ENCODE assay signal across 1 cellular context in the genomic region with DNA sequence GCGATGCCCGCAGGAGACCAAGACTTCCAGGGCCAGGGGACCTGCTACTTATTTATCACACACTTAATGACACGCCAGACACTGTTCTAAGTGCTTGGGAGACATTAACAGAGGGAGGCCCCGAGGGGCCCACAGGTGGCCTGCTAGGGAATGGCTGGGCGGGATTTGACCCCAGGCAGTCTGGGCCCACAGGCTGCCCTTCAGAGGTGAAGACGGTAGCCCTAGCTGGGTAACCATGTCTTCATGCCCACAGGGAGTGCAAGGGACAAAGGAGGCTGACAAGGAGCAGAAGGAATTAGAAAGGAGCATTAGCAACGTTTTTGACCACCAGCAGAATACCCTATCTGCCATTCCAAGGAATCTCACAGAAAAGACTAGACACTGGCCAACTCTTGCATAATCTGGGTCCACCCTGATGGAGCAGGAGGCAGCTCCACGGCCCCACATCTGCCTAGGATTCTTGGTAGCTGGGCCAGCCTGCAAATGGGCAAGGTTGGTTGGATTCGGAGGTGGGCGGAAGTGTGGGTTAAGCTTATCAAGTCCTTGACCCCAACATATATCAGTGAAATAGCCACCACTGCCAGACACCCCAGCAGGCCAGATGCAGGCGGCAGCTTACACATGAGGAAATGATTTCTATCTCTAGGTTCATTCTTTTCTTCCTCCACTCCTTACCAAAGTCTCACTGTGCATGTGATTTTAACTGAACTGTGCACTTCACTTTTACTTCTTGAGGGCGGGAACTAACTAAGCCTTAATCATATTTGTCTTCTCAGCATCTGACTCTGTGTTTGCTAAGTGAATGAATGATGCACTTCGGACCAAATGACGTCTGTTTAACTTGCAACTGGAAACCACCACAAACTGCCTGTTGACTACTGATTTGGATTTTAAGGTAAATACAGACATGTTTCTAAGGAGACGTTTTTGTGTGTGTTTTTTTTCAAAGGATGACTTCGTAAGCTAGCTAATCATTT.
TF ChIP-seq lines count a peak whose summit lies in the region.

No MANE protein-coding gene starts in this region.

TF ChIP-seq in HEK293, 187 proteins besides CTCF, POLR2A, EP300 and RAD21 (continued from another document and continues in another):
- TF ChIP-seq ZIC2 (tag by site-specific recombination; IDR thresholded peaks at IDR 0.05) (peak; percentile 37), ZNF335 (tag by site-specific recombination; conservative IDR thresholded peaks at IDR 0.05) (no peak), ZNF629 (tag by site-specific recombination; IDR thresholded peaks at IDR 0.05) (0 out of 2 replicates have a peak, but pooled peaks have one; percentile 11), YY2 (tag by site-specific recombination; IDR thresholded peaks at IDR 0.05) (no peak), OVOL3 (tag by site-specific recombination; IDR thresholded peaks at IDR 0.05) (no peak), ZNF16 (tag by site-specific recombination; IDR thresholded peaks at IDR 0.05; ENCODE audit: low read depth) (no peak), ZNF707 (tag by site-specific recombination; IDR thresholded peaks at IDR 0.05) (no peak), ZNF404 (tag by site-specific recombination; IDR thresholded peaks at IDR 0.05) (no peak), ZNF394 (tag by site-specific recombination; IDR thresholded peaks at IDR 0.05; ENCODE audit: borderline replicate concordance) (no peak), ZNF202 (tag by site-specific recombination; IDR thresholded peaks at IDR 0.05; ENCODE audit: borderline replicate concordance) (no peak), ZNF747 (tag by site-specific recombination; IDR thresholded peaks at IDR 0.05) (no peak), SCRT1 (tag by site-specific recombination; IDR thresholded peaks at IDR 0.05; ENCODE audit: borderline replicate concordance) (0 out of 2 replicates have a peak, but pooled peaks have one; percentile 16), WT1 (tag by site-specific recombination; IDR thresholded peaks at IDR 0.05) (peak; percentile 79; the same call in 1 of the 2 replicates), SP3 (tag by site-specific recombination; IDR thresholded peaks at IDR 0.05) (no peak), ZFHX2 (tag by site-specific recombination; conservative IDR thresholded peaks at IDR 0.05) (peak; percentile 41), EGR2 (tag by site-specific recombination; IDR thresholded peaks at IDR 0.05; ENCODE audit: low read depth) (peak; percentile 20; the same call in 1 of the 2 replicates), ZNF239 (tag by site-specific recombination; IDR thresholded peaks at IDR 0.05) (no peak), GFI1B (tag by site-specific recombination; IDR thresholded peaks at IDR 0.05) (no peak), ZNF112 (tag by site-specific recombination; IDR thresholded peaks at IDR 0.05) (no peak), ZNF514 (tag by site-specific recombination; IDR thresholded peaks at IDR 0.05) (no peak)
- TF ChIP-seq, protein P1, sequence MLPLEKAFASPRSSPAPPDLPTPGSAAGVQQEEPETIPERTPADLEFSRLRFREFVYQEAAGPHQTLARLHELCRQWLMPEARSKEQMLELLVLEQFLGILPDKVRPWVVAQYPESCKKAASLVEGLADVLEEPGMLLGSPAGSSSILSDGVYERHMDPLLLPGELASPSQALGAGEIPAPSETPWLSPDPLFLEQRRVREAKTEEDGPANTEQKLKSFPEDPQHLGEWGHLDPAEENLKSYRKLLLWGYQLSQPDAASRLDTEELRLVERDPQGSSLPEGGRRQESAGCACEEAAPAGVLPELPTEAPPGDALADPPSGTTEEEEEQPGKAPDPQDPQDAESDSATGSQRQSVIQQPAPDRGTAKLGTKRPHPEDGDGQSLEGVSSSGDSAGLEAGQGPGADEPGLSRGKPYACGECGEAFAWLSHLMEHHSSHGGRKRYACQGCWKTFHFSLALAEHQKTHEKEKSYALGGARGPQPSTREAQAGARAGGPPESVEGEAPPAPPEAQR (tag by site-specific recombination; IDR thresholded peaks at IDR 0.05): no peak
- TF ChIP-seq, protein P2, sequence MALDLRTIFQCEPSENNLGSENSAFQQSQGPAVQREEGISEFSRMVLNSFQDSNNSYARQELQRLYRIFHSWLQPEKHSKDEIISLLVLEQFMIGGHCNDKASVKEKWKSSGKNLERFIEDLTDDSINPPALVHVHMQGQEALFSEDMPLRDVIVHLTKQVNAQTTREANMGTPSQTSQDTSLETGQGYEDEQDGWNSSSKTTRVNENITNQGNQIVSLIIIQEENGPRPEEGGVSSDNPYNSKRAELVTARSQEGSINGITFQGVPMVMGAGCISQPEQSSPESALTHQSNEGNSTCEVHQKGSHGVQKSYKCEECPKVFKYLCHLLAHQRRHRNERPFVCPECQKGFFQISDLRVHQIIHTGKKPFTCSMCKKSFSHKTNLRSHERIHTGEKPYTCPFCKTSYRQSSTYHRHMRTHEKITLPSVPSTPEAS (tag by site-specific recombination; IDR thresholded peaks at IDR 0.05): no peak
- TF ChIP-seq, protein P3, sequence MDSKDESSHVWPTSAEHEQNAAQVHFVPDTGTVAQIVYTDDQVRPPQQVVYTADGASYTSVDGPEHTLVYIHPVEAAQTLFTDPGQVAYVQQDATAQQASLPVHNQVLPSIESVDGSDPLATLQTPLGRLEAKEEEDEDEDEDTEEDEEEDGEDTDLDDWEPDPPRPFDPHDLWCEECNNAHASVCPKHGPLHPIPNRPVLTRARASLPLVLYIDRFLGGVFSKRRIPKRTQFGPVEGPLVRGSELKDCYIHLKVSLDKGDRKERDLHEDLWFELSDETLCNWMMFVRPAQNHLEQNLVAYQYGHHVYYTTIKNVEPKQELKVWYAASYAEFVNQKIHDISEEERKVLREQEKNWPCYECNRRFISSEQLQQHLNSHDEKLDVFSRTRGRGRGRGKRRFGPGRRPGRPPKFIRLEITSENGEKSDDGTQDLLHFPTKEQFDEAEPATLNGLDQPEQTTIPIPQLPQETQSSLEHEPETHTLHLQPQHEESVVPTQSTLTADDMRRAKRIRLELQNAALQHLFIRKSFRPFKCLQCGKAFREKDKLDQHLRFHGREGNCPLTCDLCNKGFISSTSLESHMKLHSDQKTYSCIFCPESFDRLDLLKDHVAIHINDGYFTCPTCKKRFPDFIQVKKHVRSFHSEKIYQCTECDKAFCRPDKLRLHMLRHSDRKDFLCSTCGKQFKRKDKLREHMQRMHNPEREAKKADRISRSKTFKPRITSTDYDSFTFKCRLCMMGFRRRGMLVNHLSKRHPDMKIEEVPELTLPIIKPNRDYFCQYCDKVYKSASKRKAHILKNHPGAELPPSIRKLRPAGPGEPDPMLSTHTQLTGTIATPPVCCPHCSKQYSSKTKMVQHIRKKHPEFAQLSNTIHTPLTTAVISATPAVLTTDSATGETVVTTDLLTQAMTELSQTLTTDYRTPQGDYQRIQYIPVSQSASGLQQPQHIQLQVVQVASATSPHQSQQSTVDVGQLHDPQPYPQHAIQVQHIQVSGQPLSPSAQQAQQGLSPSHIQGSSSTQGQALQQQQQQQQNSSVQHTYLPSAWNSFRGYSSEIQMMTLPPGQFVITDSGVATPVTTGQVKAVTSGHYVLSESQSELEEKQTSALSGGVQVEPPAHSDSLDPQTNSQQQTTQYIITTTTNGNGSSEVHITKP (tag by site-specific recombination; IDR thresholded peaks at IDR 0.05): no peak
- TF ChIP-seq, protein P4, sequence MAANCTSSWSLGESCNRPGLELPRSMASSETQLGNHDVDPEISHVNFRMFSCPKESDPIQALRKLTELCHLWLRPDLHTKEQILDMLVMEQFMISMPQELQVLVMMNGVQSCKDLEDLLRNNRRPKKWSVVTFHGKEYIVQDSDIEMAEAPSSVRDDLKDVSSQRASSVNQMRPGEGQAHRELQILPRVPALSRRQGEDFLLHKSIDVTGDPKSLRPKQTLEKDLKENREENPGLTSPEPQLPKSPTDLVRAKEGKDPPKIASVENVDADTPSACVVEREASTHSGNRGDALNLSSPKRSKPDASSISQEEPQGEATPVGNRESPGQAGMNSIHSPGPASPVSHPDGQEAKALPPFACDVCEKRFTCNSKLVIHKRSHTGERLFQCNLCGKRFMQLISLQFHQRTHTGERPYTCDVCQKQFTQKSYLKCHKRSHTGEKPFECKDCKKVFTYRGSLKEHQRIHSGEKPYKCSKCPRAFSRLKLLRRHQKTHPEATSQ (tag by site-specific recombination; IDR thresholded peaks at IDR 0.05): no peak
- TF ChIP-seq, protein P5, sequence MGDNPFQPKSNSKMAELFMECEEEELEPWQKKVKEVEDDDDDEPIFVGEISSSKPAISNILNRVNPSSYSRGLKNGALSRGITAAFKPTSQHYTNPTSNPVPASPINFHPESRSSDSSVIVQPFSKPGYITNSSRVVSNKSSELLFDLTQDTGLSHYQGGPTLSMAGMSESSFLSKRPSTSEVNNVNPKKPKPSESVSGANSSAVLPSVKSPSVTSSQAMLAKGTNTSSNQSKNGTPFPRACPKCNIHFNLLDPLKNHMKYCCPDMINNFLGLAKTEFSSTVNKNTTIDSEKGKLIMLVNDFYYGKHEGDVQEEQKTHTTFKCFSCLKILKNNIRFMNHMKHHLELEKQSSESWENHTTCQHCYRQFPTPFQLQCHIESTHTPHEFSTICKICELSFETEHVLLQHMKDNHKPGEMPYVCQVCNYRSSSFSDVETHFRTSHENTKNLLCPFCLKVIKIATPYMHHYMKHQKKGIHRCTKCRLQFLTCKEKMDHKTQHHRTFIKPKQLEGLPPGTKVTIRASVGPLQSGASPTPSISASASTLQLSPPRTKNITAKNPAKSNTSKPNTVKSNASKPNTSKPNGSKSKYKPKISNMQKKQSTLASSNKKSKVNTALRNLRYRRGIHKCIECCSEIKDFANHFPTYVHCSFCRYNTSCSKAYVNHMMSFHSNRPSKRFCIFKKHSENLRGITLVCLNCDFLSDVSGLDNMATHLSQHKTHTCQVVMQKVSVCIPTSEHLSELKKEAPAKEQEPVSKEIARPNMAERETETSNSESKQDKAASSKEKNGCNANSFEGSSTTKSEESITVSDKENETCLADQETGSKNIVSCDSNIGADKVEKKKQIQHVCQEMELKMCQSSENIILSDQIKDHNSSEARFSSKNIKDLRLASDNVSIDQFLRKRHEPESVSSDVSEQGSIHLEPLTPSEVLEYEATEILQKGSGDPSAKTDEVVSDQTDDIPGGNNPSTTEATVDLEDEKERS (tag by site-specific recombination; IDR thresholded peaks at IDR 0.05): no peak
- TF ChIP-seq, protein P6, sequence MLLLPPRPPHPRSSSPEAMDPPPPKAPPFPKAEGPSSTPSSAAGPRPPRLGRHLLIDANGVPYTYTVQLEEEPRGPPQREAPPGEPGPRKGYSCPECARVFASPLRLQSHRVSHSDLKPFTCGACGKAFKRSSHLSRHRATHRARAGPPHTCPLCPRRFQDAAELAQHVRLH (tag by site-specific recombination; IDR thresholded peaks at IDR 0.05): no peak
- TF ChIP-seq, protein P7, sequence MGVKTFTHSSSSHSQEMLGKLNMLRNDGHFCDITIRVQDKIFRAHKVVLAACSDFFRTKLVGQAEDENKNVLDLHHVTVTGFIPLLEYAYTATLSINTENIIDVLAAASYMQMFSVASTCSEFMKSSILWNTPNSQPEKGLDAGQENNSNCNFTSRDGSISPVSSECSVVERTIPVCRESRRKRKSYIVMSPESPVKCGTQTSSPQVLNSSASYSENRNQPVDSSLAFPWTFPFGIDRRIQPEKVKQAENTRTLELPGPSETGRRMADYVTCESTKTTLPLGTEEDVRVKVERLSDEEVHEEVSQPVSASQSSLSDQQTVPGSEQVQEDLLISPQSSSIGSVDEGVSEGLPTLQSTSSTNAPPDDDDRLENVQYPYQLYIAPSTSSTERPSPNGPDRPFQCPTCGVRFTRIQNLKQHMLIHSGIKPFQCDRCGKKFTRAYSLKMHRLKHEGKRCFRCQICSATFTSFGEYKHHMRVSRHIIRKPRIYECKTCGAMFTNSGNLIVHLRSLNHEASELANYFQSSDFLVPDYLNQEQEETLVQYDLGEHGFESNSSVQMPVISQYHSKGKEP (tag by site-specific recombination; IDR thresholded peaks at IDR 0.05): no peak
- TF ChIP-seq, protein P8, sequence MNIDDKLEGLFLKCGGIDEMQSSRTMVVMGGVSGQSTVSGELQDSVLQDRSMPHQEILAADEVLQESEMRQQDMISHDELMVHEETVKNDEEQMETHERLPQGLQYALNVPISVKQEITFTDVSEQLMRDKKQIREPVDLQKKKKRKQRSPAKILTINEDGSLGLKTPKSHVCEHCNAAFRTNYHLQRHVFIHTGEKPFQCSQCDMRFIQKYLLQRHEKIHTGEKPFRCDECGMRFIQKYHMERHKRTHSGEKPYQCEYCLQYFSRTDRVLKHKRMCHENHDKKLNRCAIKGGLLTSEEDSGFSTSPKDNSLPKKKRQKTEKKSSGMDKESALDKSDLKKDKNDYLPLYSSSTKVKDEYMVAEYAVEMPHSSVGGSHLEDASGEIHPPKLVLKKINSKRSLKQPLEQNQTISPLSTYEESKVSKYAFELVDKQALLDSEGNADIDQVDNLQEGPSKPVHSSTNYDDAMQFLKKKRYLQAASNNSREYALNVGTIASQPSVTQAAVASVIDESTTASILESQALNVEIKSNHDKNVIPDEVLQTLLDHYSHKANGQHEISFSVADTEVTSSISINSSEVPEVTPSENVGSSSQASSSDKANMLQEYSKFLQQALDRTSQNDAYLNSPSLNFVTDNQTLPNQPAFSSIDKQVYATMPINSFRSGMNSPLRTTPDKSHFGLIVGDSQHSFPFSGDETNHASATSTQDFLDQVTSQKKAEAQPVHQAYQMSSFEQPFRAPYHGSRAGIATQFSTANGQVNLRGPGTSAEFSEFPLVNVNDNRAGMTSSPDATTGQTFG (tag by site-specific recombination; IDR thresholded peaks at IDR 0.05; ENCODE audit: borderline replicate concordance): no peak
- TF ChIP-seq, protein P9, sequence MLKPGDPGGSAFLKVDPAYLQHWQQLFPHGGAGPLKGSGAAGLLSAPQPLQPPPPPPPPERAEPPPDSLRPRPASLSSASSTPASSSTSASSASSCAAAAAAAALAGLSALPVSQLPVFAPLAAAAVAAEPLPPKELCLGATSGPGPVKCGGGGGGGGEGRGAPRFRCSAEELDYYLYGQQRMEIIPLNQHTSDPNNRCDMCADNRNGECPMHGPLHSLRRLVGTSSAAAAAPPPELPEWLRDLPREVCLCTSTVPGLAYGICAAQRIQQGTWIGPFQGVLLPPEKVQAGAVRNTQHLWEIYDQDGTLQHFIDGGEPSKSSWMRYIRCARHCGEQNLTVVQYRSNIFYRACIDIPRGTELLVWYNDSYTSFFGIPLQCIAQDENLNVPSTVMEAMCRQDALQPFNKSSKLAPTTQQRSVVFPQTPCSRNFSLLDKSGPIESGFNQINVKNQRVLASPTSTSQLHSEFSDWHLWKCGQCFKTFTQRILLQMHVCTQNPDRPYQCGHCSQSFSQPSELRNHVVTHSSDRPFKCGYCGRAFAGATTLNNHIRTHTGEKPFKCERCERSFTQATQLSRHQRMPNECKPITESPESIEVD (tag by site-specific recombination; IDR thresholded peaks at IDR 0.05): no peak
